ENCODE assay signal across 7 cellular contexts in genomic region chr2:234257859-234258561, GRCh38.
DNase-seq lines count a peak whose midpoint lies in the region; ATAC-seq, FAIRE-seq and TF ChIP-seq lines count a peak whose summit lies in the region.

No MANE protein-coding gene starts in this region.

- H3K27ac ChIP-seq in body of pancreas, result no peak overlapping the region
- H3K27ac ChIP-seq in kidney (ENCODE audit: low read depth in 2 of 2, low read length in 2 of 2), result no peak overlapping the region

- peaks cover 19% of the 10 kb centered on the region for H3K4me1 ChIP-seq in body of pancreas
- H3K4me1 ChIP-seq in kidney (ENCODE audit: control insufficient read depth in 1 of 2, insufficient read depth in 1 of 2, low read depth in 1 of 2, low read length in 2 of 2), result no peaks in the 10 kb centered on the region

- no peaks in the 10 kb centered on the region for H3K27me3 ChIP-seq in body of pancreas

- no peak overlapping the region for H3K4me3 Mint-ChIP-seq in stimulated activated naive CD8-positive, alpha-beta T cell treated with anti-CD3 and anti-CD28 coated beads, Interleukin-15, amount 100 ng/mL, for 72 hours

- TF ChIP-seq CTCF in body of pancreas (IDR thresholded peaks at IDR 0.05), result peak; percentile 24 to 71 (median 52)
- peak; percentile 48 for TF ChIP-seq CTCF in kidney (IDR thresholded peaks at IDR 0.05; ENCODE audit: borderline replicate concordance, extremely low read depth, insufficient read depth)

- H3K9me3 ChIP-seq in body of pancreas, result no peaks in the 10 kb centered on the region
- H3K9me3 ChIP-seq in kidney (ENCODE audit: control insufficient read depth in 1 of 2, low read length in 2 of 2), result no peaks in the 10 kb centered on the region

- H3K9me3 Mint-ChIP-seq in stimulated activated naive CD8-positive, alpha-beta T cell treated with anti-CD3 and anti-CD28 coated beads, Interleukin-15, amount 100 ng/mL, for 72 hours, result peaks cover 0 to 4% of the 10 kb centered on the region in 2 donors

- no peak for FAIRE-seq in kidney (lab: Jason Lieb, UNC)

- DNase-seq in GM03348 (ENCODE audit: low spot score) (peak; percentile 91), NCI-H1694 (lab: John Stamatoyannopoulos, UW) (peak; percentile 68), body of pancreas (peak; percentile 50 to 79 (median 76)), kidney (peak; percentile 81), GM19240 (ENCODE audit: insufficient read length, low spot score) (no peak)
- no peak for DNase-seq in stimulated activated naive CD8-positive, alpha-beta T cell treated with anti-CD3 and anti-CD28 coated beads, Interleukin-15, amount 100 ng/mL, for 72 hours
- DNase-seq in effector CD8-positive, alpha-beta T cell (lab: John Stamatoyannopoulos, UW), result no peak

- H3K36me3 ChIP-seq in body of pancreas (replicated peaks in 1 of 2; ENCODE audit: insufficient read depth in 1 of 2, low read depth in 2 of 2), result no peaks in the 10 kb centered on the region
- no peaks in the 10 kb centered on the region for H3K36me3 ChIP-seq in kidney (ENCODE audit: control insufficient read depth in 1 of 2, insufficient read depth in 2 of 2, low read length in 2 of 2)

- TF ChIP-seq POLR2A in body of pancreas (IDR thresholded peaks at IDR 0.05), result no peak

- H3K27ac Mint-ChIP-seq in stimulated activated naive CD8-positive, alpha-beta T cell treated with anti-CD3 and anti-CD28 coated beads, Interleukin-15, amount 100 ng/mL, for 72 hours, result no peak overlapping the region

- H3K9ac ChIP-seq in kidney (ENCODE audit: low read length in 2 of 2), result no peak overlapping the region

- 41 to 59% methylated on average over 7 to 10 of the region's 10 CpGs for WGBS in body of pancreas, 2 donors

- peaks cover 13% of the 10 kb centered on the region for H3K4me1 Mint-ChIP-seq in stimulated activated naive CD8-positive, alpha-beta T cell treated with anti-CD3 and anti-CD28 coated beads, Interleukin-15, amount 100 ng/mL, for 72 hours

- H3K4me3 ChIP-seq in body of pancreas, result no peak overlapping the region
- no peak overlapping the region for H3K4me3 ChIP-seq in kidney (ENCODE audit: low read length in 2 of 2)

- no peaks in the 10 kb centered on the region for H3K27me3 Mint-ChIP-seq in stimulated activated naive CD8-positive, alpha-beta T cell treated with anti-CD3 and anti-CD28 coated beads, Interleukin-15, amount 100 ng/mL, for 72 hours

- intact Hi-C loops in body of pancreas (cut with DNase I) (no loop called here), kidney (cut with DNase I) (no loop called here)

- ATAC-seq in body of pancreas, result peak; percentile 57
- ATAC-seq in stimulated activated naive CD8-positive, alpha-beta T cell treated with anti-CD3 and anti-CD28 coated beads, Interleukin-15, amount 100 ng/mL, for 72 hours, result peak; percentile 59

Comparison
In these comparisons a context has a peak if more than half of its experiments do, and no peak if none do; other contexts are left out.
1. DNase-seq: peak in GM03348 (single experiment), NCI-H1694 (single experiment), body of pancreas (4 of 4) and kidney (single experiment); none in stimulated activated naive CD8-positive, alpha-beta T cell treated with anti-CD3 and anti-CD28 coated beads, Interleukin-15, amount 100 ng/mL, for 72 hours (0 of 2), GM19240 (single experiment) and effector CD8-positive, alpha-beta T cell (single experiment).